16 cellular contexts compared by ENCODE assay signal in genomic region chr3:86695752-86696151, GRCh38.
"Had no signal": no experiment of that assay in that cellular context is flagged by ENCODE, and none has a peak within 500 bp of the region (broad histone marks: within the 10 kb centered on the region; RNA-seq: fewer than 3 reads in every experiment).

No MANE protein-coding gene starts in this region.

- H3K36me3 ChIP-seq: ascending aorta, colonic mucosa, heart left ventricle, thyroid gland had no signal

- H3K4me3 ChIP-seq: ascending aorta, colonic mucosa, heart left ventricle, thyroid gland had no signal

- H3K4me1 ChIP-seq: ascending aorta, colonic mucosa, heart left ventricle, thyroid gland had no signal

- H3K27me3 ChIP-seq: ascending aorta, colonic mucosa, heart left ventricle, thyroid gland had no signal

- H3K27ac ChIP-seq: ascending aorta, colonic mucosa, heart left ventricle, thyroid gland had no signal

- H3K9me3 ChIP-seq: ascending aorta, colonic mucosa, heart left ventricle, thyroid gland had no signal

- DNase-seq: activated CD4-positive, alpha-beta T cell treated with anti-CD3 and anti-CD28 coated beads, Interleukin-2, amount 50 U/mL, for 1 hour; activated CD4-positive, CD25-positive, alpha-beta regulatory T cell treated with anti-CD3 and anti-CD28 coated beads, Interleukin-2, amount 50 U/mL, for 72 hours; activated CD8-positive, alpha-beta memory T cell treated with anti-CD3 and anti-CD28 coated beads, Interleukin-2, amount 50 U/mL, for 4 hours; activated effector memory CD4-positive, alpha-beta T cell treated with Interleukin-2 at 50 U/mL for 16 hours; activated naive CD4-positive, alpha-beta T cell treated with anti-CD3 and anti-CD28 coated beads, Interleukin-2, amount 50 U/mL, for 16 hours; activated T-cell treated with anti-CD3 and anti-CD28 coated beads, Interleukin-2, amount 50 U/mL, for 4 hours; colonic mucosa; foreskin melanocyte; heart left ventricle; left cardiac atrium; naive thymus-derived CD8-positive, alpha-beta T cell; nucleus accumbens; stimulated activated naive B cell treated with anti-CD40 and anti-IgM and Interleukin-4, amounts not matched to agents 10 μg/mL and 1 μg/mL and 100 μg/mL, for 72 hours; T1000; thyroid gland had no signal
